Comparison of ENCODE assay signal across 24 cellular contexts in genomic region chr3:96959902-96960596, GRCh38.
DNase-seq lines count a peak whose midpoint lies in the region; TF ChIP-seq lines count a peak whose summit lies in the region.
"Had no signal": no experiment of that assay in that cellular context is flagged by ENCODE, and none has a peak within 500 bp of the region (broad histone marks: within the 10 kb centered on the region; RNA-seq: fewer than 3 reads in every experiment).

No MANE protein-coding gene starts in this region.

- H3K79me1 ChIP-seq in H9 (ENCODE audit: insufficient read depth, low read depth, low read length, poor library complexity, severe bottlenecking) = no peaks in the 10 kb centered on the region

- H2BK20ac ChIP-seq in H9 (ENCODE audit: low read depth, low read length, poor library complexity, severe bottlenecking) = no peak overlapping the region

- H2BK120ac ChIP-seq in H9 (ENCODE audit: low read depth, low read length, poor library complexity, severe bottlenecking) = no peak overlapping the region

- H3K27ac Mint-ChIP-seq in type B pancreatic cell (peak overlapping the region; percentile 57), H9 (peak overlapping the region in 1 of 3 experiments; percentile 32; a peak in 1 of 7 replicates)
- H3K27ac Mint-ChIP-seq: activated naive CD8-positive, alpha-beta T cell treated with anti-CD3 and anti-CD28 coated beads, Interleukin-2, amount 50 U/mL, for 24 hours; endodermal cell; natural killer cell treated with Interleukin-12 subunit alpha and Interleukin-12 subunit beta and Interleukin-15 and Interleukin-18, amount 100 ng/mL, for 72 hours; progenitor cell of endocrine pancreas; stimulated activated effector memory CD8-positive, alpha-beta T cell treated with anti-CD3 and anti-CD28 coated beads, Interleukin-12 subunit alpha, Interleukin-12 subunit beta, amount 100 ng/mL, for 72 hours; T-helper 1 cell treated with Interleukin-12 subunit alpha and Interleukin-12 subunit beta and Interleukin-4 antibody, amounts not matched to agents 30 μg/mL and 1 μg/mL, for 36 hours had no signal

- no peak overlapping the region for H3K27ac ChIP-seq in H9 (ENCODE audit: insufficient read length, low read depth, low read length)
- H3K27ac ChIP-seq: 22Rv1, transverse colon had no signal

- no peaks in the 10 kb centered on the region for H3K79me2 ChIP-seq in H9 (ENCODE audit: insufficient read depth, low read length)

- no peaks in the 10 kb centered on the region for H4K20me1 ChIP-seq in H9 (ENCODE audit: control insufficient read depth, insufficient read depth, insufficient read length)

- H3K9ac ChIP-seq in adipocyte (ENCODE audit: low read length) = no peak overlapping the region
- H3K9ac ChIP-seq in H9 (ENCODE audit: extremely low read depth, insufficient read length, low read length) = no peak overlapping the region

- H3K27me3 ChIP-seq in adipocyte (replicated peaks; ENCODE audit: control insufficient read depth, insufficient read depth, low read length) = no peaks in the 10 kb centered on the region
- H3K27me3 ChIP-seq in H9 (ENCODE audit: insufficient read depth, low read length) = no peaks in the 10 kb centered on the region
- H3K27me3 ChIP-seq: transverse colon had no signal

- TF ChIP-seq CTCF in fibroblast of villous mesenchyme (IDR thresholded peaks at IDR 0.05; ENCODE audit: insufficient read depth, low read depth, low read length) (no peak), type B pancreatic cell (conservative IDR thresholded peaks at IDR 0.05) (no peak), H9 (conservative IDR thresholded peaks at IDR 0.05) (no peak)

- H3K4ac ChIP-seq in H9 (ENCODE audit: low read depth, low read length) = no peak overlapping the region

- H2AK5ac ChIP-seq in H9 (ENCODE audit: insufficient read length, low read length) = no peak overlapping the region

- no peak overlapping the region for H4K5ac ChIP-seq in H9 (ENCODE audit: insufficient read length, low read depth, low read length)

- WGBS in H9 (ENCODE audit: extremely low coverage, insufficient read length, low lambda C conversion rate) = no CpG with 5 or more reads among the region's 4 CpGs

- no peaks in the 10 kb centered on the region for H3K9me3 ChIP-seq in adipocyte (ENCODE audit: control insufficient read depth, low read length)
- H3K9me3 ChIP-seq in H9 (ENCODE audit: control insufficient read depth, low read depth, low read length) = no peaks in the 10 kb centered on the region
- H3K9me3 ChIP-seq: transverse colon had no signal

- H3K4me3 ChIP-seq in adipocyte (ENCODE audit: low read length) (no peak overlapping the region), fibroblast of villous mesenchyme (ENCODE audit: low read depth, low read length) (no peak overlapping the region)
- H3K4me3 ChIP-seq: transverse colon had no signal

- H3K23me2 ChIP-seq in H9 (ENCODE audit: insufficient read length, low read depth, low read length, poor library complexity, severe bottlenecking) = no peaks in the 10 kb centered on the region

- H2AFZ ChIP-seq in H9 (ENCODE audit: low read length) = no peak overlapping the region

- no peak overlapping the region for H4K8ac ChIP-seq in H9 (replicated peaks; ENCODE audit: insufficient read length, low read depth, low read length)

- H3K9me3 Mint-ChIP-seq in type B pancreatic cell (peaks cover 3% of the 10 kb centered on the region), H9 (no peaks in the 10 kb centered on the region)
- H3K9me3 Mint-ChIP-seq: endodermal cell; T-helper 1 cell treated with Interleukin-12 subunit alpha and Interleukin-12 subunit beta and Interleukin-4 antibody, amounts not matched to agents 30 μg/mL and 1 μg/mL, for 36 hours had no signal

- no peak overlapping the region for H2BK5ac ChIP-seq in H9 (ENCODE audit: insufficient read length, low read length)

- H3K4me2 ChIP-seq in H9 (ENCODE audit: insufficient read depth, insufficient read length, low read length) = no peak overlapping the region

- H3K4me3 Mint-ChIP-seq in type B pancreatic cell (no peak overlapping the region), H9 (no peak overlapping the region)
- H3K4me3 Mint-ChIP-seq: activated naive CD8-positive, alpha-beta T cell treated with anti-CD3 and anti-CD28 coated beads, Interleukin-2, amount 50 U/mL, for 24 hours; endodermal cell; natural killer cell treated with Interleukin-12 subunit alpha and Interleukin-12 subunit beta and Interleukin-15 and Interleukin-18, amount 100 ng/mL, for 72 hours; stimulated activated effector memory CD8-positive, alpha-beta T cell treated with anti-CD3 and anti-CD28 coated beads, Interleukin-12 subunit alpha, Interleukin-12 subunit beta, amount 100 ng/mL, for 72 hours; T-helper 1 cell treated with Interleukin-12 subunit alpha and Interleukin-12 subunit beta and Interleukin-4 antibody, amounts not matched to agents 30 μg/mL and 1 μg/mL, for 36 hours had no signal

- no peak overlapping the region for H3K56ac ChIP-seq in H9 (ENCODE audit: insufficient read length, low read depth, low read length)

- H3T11ph ChIP-seq in H9 (ENCODE audit: low read length) = no peak overlapping the region

- H2BK12ac ChIP-seq in H9 (ENCODE audit: insufficient read length, low read depth, low read length) = no peak overlapping the region

- H3K4me1 Mint-ChIP-seq in type B pancreatic cell (ENCODE audit: unreplicated experiment) = peaks cover 3% of the 10 kb centered on the region
- no peaks in the 10 kb centered on the region for H3K4me1 Mint-ChIP-seq in H9
- H3K4me1 Mint-ChIP-seq: activated naive CD8-positive, alpha-beta T cell treated with anti-CD3 and anti-CD28 coated beads, Interleukin-2, amount 50 U/mL, for 24 hours; stimulated activated effector memory CD8-positive, alpha-beta T cell treated with anti-CD3 and anti-CD28 coated beads, Interleukin-12 subunit alpha, Interleukin-12 subunit beta, amount 100 ng/mL, for 72 hours had no signal

- DNase-seq in DMS 273 (lab: John Stamatoyannopoulos, UW; ENCODE audit: unreplicated experiment) = peak; percentile 48
- DNase-seq in DMS 273 treated with DMSO at 0.1 percent for 48 hours (lab: John Stamatoyannopoulos, UW) = no peak
- peak; percentile 88 for DNase-seq in adipocyte (ENCODE audit: low read depth)
- DNase-seq in fibroblast of villous mesenchyme (ENCODE audit: low read depth) = peak; percentile 62
- DNase-seq in type B pancreatic cell (ENCODE audit: extremely low spot score, unreplicated experiment) = no peak
- DNase-seq in SHP77 (lab: John Stamatoyannopoulos, UW) = no peak
- DNase-seq in H9 = no peak
- no peak for DNase-seq in stimulated activated CD4-positive, alpha-beta T cell treated with anti-CD3 and anti-CD28 coated beads, Interleukin-2, amount 100 ng/mL, for 24 hours
- DNase-seq: activated CD4-positive, CD25-positive, alpha-beta regulatory T cell; activated CD8-positive, alpha-beta memory T cell treated with anti-CD3 and anti-CD28 coated beads for 24 hours; activated naive CD8-positive, alpha-beta T cell treated with anti-CD3 and anti-CD28 coated beads, Interleukin-2, amount 50 U/mL, for 24 hours; central memory CD4-positive, alpha-beta T cell; DMS153; endodermal cell; KBM-7; NCI-H1417; NCI-H2171 treated with DMSO at 0.1 percent for 48 hours; SHP77 treated with DMSO at 0.1 percent for 48 hours; transverse colon had no signal

- no peak overlapping the region for H2BK15ac ChIP-seq in H9 (ENCODE audit: low read depth, low read length)

- H3K23ac ChIP-seq in H9 (ENCODE audit: insufficient read length, low read depth, low read length) = no peak overlapping the region

- H3K18ac ChIP-seq in H9 (ENCODE audit: insufficient read length, low read depth, low read length) = no peak overlapping the region

- no peaks in the 10 kb centered on the region for H3K36me3 ChIP-seq in adipocyte (ENCODE audit: control insufficient read depth, insufficient read depth, low read length, severe bottlenecking)
- H3K36me3 ChIP-seq: transverse colon had no signal

- no peak overlapping the region for H3K14ac ChIP-seq in H9 (ENCODE audit: insufficient read depth, low read length)

- no peaks in the 10 kb centered on the region for H3K27me3 Mint-ChIP-seq in type B pancreatic cell
- no peaks in the 10 kb centered on the region for H3K27me3 Mint-ChIP-seq in H9 (ENCODE audit: low read depth)
- H3K27me3 Mint-ChIP-seq: activated naive CD8-positive, alpha-beta T cell treated with anti-CD3 and anti-CD28 coated beads, Interleukin-2, amount 50 U/mL, for 24 hours; natural killer cell treated with Interleukin-12 subunit alpha and Interleukin-12 subunit beta and Interleukin-15 and Interleukin-18, amount 100 ng/mL, for 72 hours; progenitor cell of endocrine pancreas had no signal

- H3K4me1 ChIP-seq in adipocyte (ENCODE audit: control insufficient read depth, insufficient read depth, low read length) = peaks cover 8% of the 10 kb centered on the region
- no peaks in the 10 kb centered on the region for H3K4me1 ChIP-seq in H9 (ENCODE audit: insufficient read depth, low read length)
- H3K4me1 ChIP-seq: transverse colon had no signal

- no peak overlapping the region for H4K91ac ChIP-seq in H9 (ENCODE audit: insufficient read length, low read depth, low read length)

- H3K36me3 Mint-ChIP-seq in type B pancreatic cell (no peaks in the 10 kb centered on the region), H9 (ENCODE audit: insufficient read depth in 1 of 3, low read depth in 3 of 3) (no peaks in the 10 kb centered on the region)
- H3K36me3 Mint-ChIP-seq: stimulated activated effector memory CD8-positive, alpha-beta T cell treated with anti-CD3 and anti-CD28 coated beads, Interleukin-12 subunit alpha, Interleukin-12 subunit beta, amount 100 ng/mL, for 72 hours had no signal

Comparison
In these comparisons a context has a peak if more than half of its experiments do, and no peak if none do; other contexts are left out.
1. DNase-seq: peak in DMS 273 (single experiment), adipocyte (single experiment) and fibroblast of villous mesenchyme (single experiment); none in DMS 273 treated with DMSO at 0.1 percent for 48 hours (single experiment), type B pancreatic cell (single experiment), SHP77 (0 of 2), H9 (single experiment) and stimulated activated CD4-positive, alpha-beta T cell treated with anti-CD3 and anti-CD28 coated beads, Interleukin-2, amount 100 ng/mL, for 24 hours (0 of 2).